Comparison of ENCODE assay signal across 1 cellular context in the genomic region with DNA sequence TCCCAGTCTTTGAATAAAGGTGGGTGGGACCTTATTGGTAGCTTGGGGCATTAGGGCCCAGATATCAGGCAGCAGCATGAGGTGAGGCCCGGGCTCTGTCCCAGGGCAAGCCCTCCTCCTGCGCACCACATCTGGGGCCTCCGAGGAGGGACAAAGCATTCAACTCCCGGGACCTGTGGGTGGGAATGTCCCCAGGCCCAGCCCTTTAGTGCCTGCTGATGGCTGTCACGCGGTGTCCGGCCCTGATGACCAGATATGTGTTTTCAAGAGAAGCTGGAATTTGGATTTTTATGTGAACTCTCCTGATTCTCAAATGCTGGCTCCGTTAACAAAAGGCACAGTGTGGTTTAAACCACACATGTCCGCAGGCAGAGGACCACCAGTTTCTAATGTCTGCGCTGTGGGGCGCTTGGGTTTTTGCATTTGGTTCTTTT.
TF ChIP-seq lines count a peak whose summit lies in the region.

No MANE protein-coding gene starts in this region.

TF ChIP-seq in HEK293, 187 proteins besides CTCF, POLR2A, EP300 and RAD21 (continued from another document):
- TF ChIP-seq, protein P1, sequence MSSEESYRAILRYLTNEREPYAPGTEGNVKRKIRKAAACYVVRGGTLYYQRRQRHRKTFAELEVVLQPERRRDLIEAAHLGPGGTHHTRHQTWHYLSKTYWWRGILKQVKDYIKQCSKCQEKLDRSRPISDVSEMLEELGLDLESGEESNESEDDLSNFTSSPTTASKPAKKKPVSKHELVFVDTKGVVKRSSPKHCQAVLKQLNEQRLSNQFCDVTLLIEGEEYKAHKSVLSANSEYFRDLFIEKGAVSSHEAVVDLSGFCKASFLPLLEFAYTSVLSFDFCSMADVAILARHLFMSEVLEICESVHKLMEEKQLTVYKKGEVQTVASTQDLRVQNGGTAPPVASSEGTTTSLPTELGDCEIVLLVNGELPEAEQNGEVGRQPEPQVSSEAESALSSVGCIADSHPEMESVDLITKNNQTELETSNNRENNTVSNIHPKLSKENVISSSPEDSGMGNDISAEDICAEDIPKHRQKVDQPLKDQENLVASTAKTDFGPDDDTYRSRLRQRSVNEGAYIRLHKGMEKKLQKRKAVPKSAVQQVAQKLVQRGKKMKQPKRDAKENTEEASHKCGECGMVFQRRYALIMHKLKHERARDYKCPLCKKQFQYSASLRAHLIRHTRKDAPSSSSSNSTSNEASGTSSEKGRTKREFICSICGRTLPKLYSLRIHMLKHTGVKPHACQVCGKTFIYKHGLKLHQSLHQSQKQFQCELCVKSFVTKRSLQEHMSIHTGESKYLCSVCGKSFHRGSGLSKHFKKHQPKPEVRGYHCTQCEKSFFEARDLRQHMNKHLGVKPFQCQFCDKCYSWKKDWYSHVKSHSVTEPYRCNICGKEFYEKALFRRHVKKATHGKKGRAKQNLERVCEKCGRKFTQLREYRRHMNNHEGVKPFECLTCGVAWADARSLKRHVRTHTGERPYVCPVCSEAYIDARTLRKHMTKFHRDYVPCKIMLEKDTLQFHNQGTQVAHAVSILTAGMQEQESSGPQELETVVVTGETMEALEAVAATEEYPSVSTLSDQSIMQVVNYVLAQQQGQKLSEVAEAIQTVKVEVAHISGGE (tag by site-specific recombination; conservative IDR thresholded peaks at IDR 0.05; ENCODE audit: low read depth) = no peak
- TF ChIP-seq ZNF10 (tag by site-specific recombination; IDR thresholded peaks at IDR 0.05) = no peak
- no peak for TF ChIP-seq ZNF707 (tag by site-specific recombination; IDR thresholded peaks at IDR 0.05)
- no peak for TF ChIP-seq YY2 (tag by site-specific recombination; IDR thresholded peaks at IDR 0.05)
TF ChIP-seq in HEK293: peak in this region for 0.
